In the genomic region with DNA sequence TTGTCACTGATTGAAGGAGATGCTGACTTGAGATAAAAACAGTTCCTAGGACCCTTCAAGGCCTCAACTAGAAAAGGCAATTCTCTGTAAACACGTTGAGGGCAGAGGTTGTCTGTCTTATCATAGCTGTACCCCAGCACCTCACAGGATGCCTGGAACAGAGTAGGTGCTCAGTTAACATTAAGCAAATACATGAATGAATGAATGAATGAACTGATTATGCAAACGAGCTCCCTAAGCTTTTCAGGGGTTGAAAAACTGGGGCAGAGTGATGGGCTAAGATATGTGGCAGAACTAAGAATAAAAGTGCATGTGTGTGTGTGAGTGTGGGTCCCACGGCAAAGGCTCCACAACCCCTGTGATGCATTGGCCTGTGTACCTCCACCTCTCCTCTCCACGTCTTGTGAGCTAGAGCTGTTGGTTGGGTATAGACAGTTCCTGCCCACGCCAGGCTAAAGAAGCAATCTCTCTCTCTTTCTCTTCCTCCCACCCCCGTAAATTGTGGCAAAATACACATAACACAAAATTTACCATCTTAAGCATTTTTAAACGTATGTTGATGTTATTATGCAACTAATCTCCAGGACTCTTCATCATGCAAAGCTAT, we compare ENCODE assay signal across 24 cellular contexts. TPM values are rescaled to one million over a fixed set of nuclear protein-coding genes. Genes with fewer than 3 reads are reported as not detected.
DNase-seq lines count a peak whose midpoint lies in the region; ATAC-seq, FAIRE-seq and TF ChIP-seq lines count a peak whose summit lies in the region.
"Had no signal": no experiment of that assay in that cellular context is flagged by ENCODE, and none has a peak within 500 bp of the region (broad histone marks: within the 10 kb centered on the region; RNA-seq: fewer than 3 reads in every experiment).

No MANE protein-coding gene starts in this region.

- no peak for TF ChIP-seq RAD21 in IMR-90 (IDR thresholded peaks at IDR 0.05; ENCODE audit: low read length)
- no peak for TF ChIP-seq RAD21 in GM12878 (IDR thresholded peaks at IDR 0.05; ENCODE audit: insufficient read depth, low read depth, low read length)

- 0 out of 2 replicates have a peak overlapping the region, but pooled peaks have one; percentile 3 for H2BK20ac ChIP-seq in IMR-90 (ENCODE audit: low read depth, low read length)

- H3K79me2 ChIP-seq in GM12878 (ENCODE audit: control insufficient read depth, insufficient read depth, low read length) = no peaks in the 10 kb centered on the region

- 0 out of 3 replicates have a peak overlapping the region, but pooled peaks have one; percentile 1 for H2BK15ac ChIP-seq in IMR-90 (ENCODE audit: low read depth, low read length)

- no peaks in the 10 kb centered on the region for H3K9me3 Mint-ChIP-seq in stimulated activated naive B cell treated with anti-CD40 and anti-IgM and Interleukin-4, amounts not matched to agents 10 μg/mL and 1 μg/mL and 100 μg/mL, for 72 hours
- H3K9me3 Mint-ChIP-seq: activated naive CD4-positive, alpha-beta T cell treated with anti-CD3 and anti-CD28 coated beads, Interleukin-2, amount 10 ng/mL, durations not matched to agents 7 days and 5 days; T-cell had no signal

- H3K23ac ChIP-seq in IMR-90 (ENCODE audit: low read depth, low read length) = peak overlapping the region; percentile 19; the same call in 1 of the 2 replicates

- H2AK5ac ChIP-seq in IMR-90 (ENCODE audit: low read depth, low read length) = peak overlapping the region; percentile 41

- H3K4ac ChIP-seq in IMR-90 (ENCODE audit: low read depth, low read length) = peak overlapping the region; percentile 15; the same call in 1 of the 2 replicates

- H3K36me3 ChIP-seq in left ventricle myocardium inferior = no peaks in the 10 kb centered on the region
- no peaks in the 10 kb centered on the region for H3K36me3 ChIP-seq in IMR-90 (ENCODE audit: control insufficient read depth, insufficient read depth, low read length)
- H3K36me3 ChIP-seq in GM12878 (ENCODE audit: control insufficient read depth in 2 of 2, insufficient read depth in 2 of 2, low read length in 1 of 2) = no peaks in the 10 kb centered on the region
- H3K36me3 ChIP-seq: BLaER1, sigmoid colon, SJCRH30 had no signal

- SMC1A ChIA-PET in GM12878 (lab: Charles Lee; ENCODE audit: uncharacterized antibody, unreplicated experiment) = interaction anchor here (0.7 to 10.2 kb wide), 41 partner anchors 11 to 253 kb away, joined by 3 to 191 read pairs (median 5); partner anchors contain the start of gene SMNDC1

- H3K27ac ChIP-seq in left ventricle myocardium inferior (replicated peaks) (peak overlapping the region; percentile 51), IMR-90 (ENCODE audit: insufficient read depth, low read length) (no peak overlapping the region), GM12878 (ENCODE audit: control insufficient read depth, insufficient read depth) (no peak overlapping the region)
- H3K27ac ChIP-seq: BLaER1, GM23248, sigmoid colon, SJCRH30, testis had no signal

- TF ChIP-seq CTCF in left ventricle myocardium inferior (IDR thresholded peaks at IDR 0.05; ENCODE audit: borderline replicate concordance) (no peak), IMR-90 (conservative IDR thresholded peaks at IDR 0.05; ENCODE audit: low read depth, low read length) (no peak), GM12878 (IDR thresholded peaks at IDR 0.05 in 2 of 3, conservative IDR thresholded peaks at IDR 0.05 in 1 of 3; ENCODE audit: control insufficient read depth in 2 of 3, extremely low read depth in 1 of 3, insufficient read depth in 1 of 3, low read depth in 3 of 3, low read length in 3 of 3) (no peak)

- TF ChIP-seq POLR2A in IMR-90 (IDR thresholded peaks at IDR 0.05; ENCODE audit: low read depth, low read length) (no peak), GM12878 (IDR thresholded peaks at IDR 0.05; ENCODE audit: low read depth, low read length) (no peak)

- intact Hi-C loops in left ventricle myocardium inferior (cut with micrococcal nuclease) = loop anchor here (2.0 kb wide), 1 partner anchor 236 kb away; no protein-coding TSS in a partner anchor
- intact Hi-C loops in Right ventricle myocardium inferior (cut with DNase I) = loop anchor here (2.0 kb wide), 1 partner anchor 240 kb away; no protein-coding TSS in a partner anchor
- intact Hi-C loops in IMR-90 (cut with micrococcal nuclease) = loop anchor here (1.0 kb wide), 4 partner anchors 45 to 240 kb away; no protein-coding TSS in a partner anchor
- intact Hi-C loops in GM12878 (cut with micrococcal nuclease; ENCODE audit: unreplicated experiment) = loop anchor here (1.0 kb wide), 4 partner anchors 47 to 235 kb away; no protein-coding TSS in a partner anchor
- intact Hi-C loops in left colon (cut with DNase I, micrococcal nuclease) = loop anchor here in 1 of 2 donors (5.0 to 10.0 kb wide), 2 partner anchors 192 to 234 kb away; no protein-coding TSS in a partner anchor

- BruUV-seq in IMR-90 (replicated peaks; lab: Mats Ljungman, UMichigan) (no TSS peak), GM12878 (replicated peaks; lab: Mats Ljungman, UMichigan) (no TSS peak)

- H3K9me3 ChIP-seq in left ventricle myocardium inferior (replicated peaks) (no peaks in the 10 kb centered on the region), IMR-90 (ENCODE audit: control insufficient read depth, insufficient read depth, low read length) (no peaks in the 10 kb centered on the region), GM12878 (replicated peaks; ENCODE audit: control insufficient read depth, insufficient read depth, low read length) (no peaks in the 10 kb centered on the region)
- H3K9me3 ChIP-seq: BLaER1, sigmoid colon, SJCRH30, testis had no signal

- no peaks in the 10 kb centered on the region for H3K36me3 Mint-ChIP-seq in stimulated activated naive B cell treated with anti-CD40 and anti-IgM and Interleukin-4, amounts not matched to agents 10 μg/mL and 1 μg/mL and 100 μg/mL, for 72 hours
- H3K36me3 Mint-ChIP-seq: activated naive CD4-positive, alpha-beta T cell treated with anti-CD3 and anti-CD28 coated beads, Interleukin-2, amount 10 ng/mL, durations not matched to agents 7 days and 5 days; T-cell had no signal

- no peak overlapping the region for H2BK120ac ChIP-seq in IMR-90 (ENCODE audit: low read depth, low read length)

- peak; percentile 47 for FAIRE-seq in GM12878 (lab: Jason Lieb, UNC)
- FAIRE-seq: bronchial epithelial cell had no signal

- H2AK9ac ChIP-seq in IMR-90 (replicated peaks; ENCODE audit: low read depth, low read length, poor library complexity) = no peak overlapping the region

- DNase-seq in left ventricle myocardium inferior (no peak), Right ventricle myocardium inferior (ENCODE audit: missing footprints) (no peak), IMR-90 (no peak), GM12878 (ENCODE audit: low read depth, low spot score) (no peak), left colon (no peak), NCI-H1436 (lab: John Stamatoyannopoulos, UW) (no peak)
- no peak for DNase-seq in stimulated activated naive B cell treated with anti-CD40 and anti-IgM and Interleukin-4, amounts not matched to agents 10 μg/mL and 1 μg/mL and 100 μg/mL, for 72 hours
- no peak for DNase-seq in effector CD8-positive, alpha-beta T cell (lab: John Stamatoyannopoulos, UW)
- DNase-seq: activated CD4-positive, alpha-beta T cell treated with anti-CD3 and anti-CD28 coated beads for 1 hour; activated naive CD4-positive, alpha-beta T cell treated with anti-CD3 and anti-CD28 coated beads, Interleukin-2, amount 10 ng/mL, durations not matched to agents 7 days and 5 days; Calu3; DND-41; effector CD4-positive, alpha-beta T cell; foreskin melanocyte; NK-92 treated with Interleukin-12 subunit alpha and Interleukin-12 subunit beta, amount 100 ng/mL, for 24 hours; sigmoid colon; stimulated activated CD4-positive, alpha-beta T cell treated with anti-CD3 and anti-CD28 coated beads, Interleukin-4, amount 100 ng/mL, for 4 hours; stimulated activated naive CD4-positive, alpha-beta T cell treated with Interleukin-2 at 50 U/mL for 16 hours; testis had no signal

- no peak overlapping the region for H3K4me3 Mint-ChIP-seq in stimulated activated naive B cell treated with anti-CD40 and anti-IgM and Interleukin-4, amounts not matched to agents 10 μg/mL and 1 μg/mL and 100 μg/mL, for 72 hours
- H3K4me3 Mint-ChIP-seq: activated naive CD4-positive, alpha-beta T cell treated with anti-CD3 and anti-CD28 coated beads, Interleukin-2, amount 10 ng/mL, durations not matched to agents 7 days and 5 days; T-cell had no signal

- no peak overlapping the region for H3K4me2 ChIP-seq in IMR-90 (ENCODE audit: low read depth, low read length)
- H3K4me2 ChIP-seq in GM12878 (ENCODE audit: control insufficient read depth, insufficient read depth) = peak overlapping the region; percentile 47; the same call in 1 of the 2 replicates
- H3K4me2 ChIP-seq: BLaER1 had no signal

- H3K27me3 ChIP-seq in left ventricle myocardium inferior (ENCODE audit: low read depth) (no peaks in the 10 kb centered on the region), IMR-90 (ENCODE audit: control insufficient read depth, insufficient read depth, low read length) (peaks cover 2% of the 10 kb centered on the region; the same call in 1 of the 2 replicates), GM12878 (replicated peaks in 1 of 2; ENCODE audit: control insufficient read depth in 2 of 2, insufficient read depth in 2 of 2, low read length in 1 of 2) (peaks cover 0 to 2% of the 10 kb centered on the region in 2 experiments; a peak in 1 of 4 replicates)
- H3K27me3 ChIP-seq: BLaER1, sigmoid colon, SJCRH30, testis had no signal

- no peaks in the 10 kb centered on the region for H3K79me1 ChIP-seq in IMR-90 (ENCODE audit: low read depth in 1 of 2, low read length in 2 of 2)

- peaks cover 13 to 36% of the 10 kb centered on the region in 2 donors for H3K4me1 Mint-ChIP-seq in stimulated activated naive B cell treated with anti-CD40 and anti-IgM and Interleukin-4, amounts not matched to agents 10 μg/mL and 1 μg/mL and 100 μg/mL, for 72 hours

- peaks cover 9 to 13% of the 10 kb centered on the region in 2 donors for H3K27me3 Mint-ChIP-seq in stimulated activated naive B cell treated with anti-CD40 and anti-IgM and Interleukin-4, amounts not matched to agents 10 μg/mL and 1 μg/mL and 100 μg/mL, for 72 hours

- H4K20me1 ChIP-seq in IMR-90 (ENCODE audit: insufficient read depth, low read length) (no peaks in the 10 kb centered on the region), GM12878 (ENCODE audit: control insufficient read depth, insufficient read depth) (no peaks in the 10 kb centered on the region)
- H4K20me1 ChIP-seq: BLaER1 had no signal

- ATAC-seq in Right ventricle myocardium inferior (no peak), IMR-90 (ENCODE audit: low read depth) (no peak), GM12878 (peak; percentile 47), left colon (no peak)
- ATAC-seq in stimulated activated naive B cell treated with anti-CD40 and anti-IgM and Interleukin-4, amounts not matched to agents 10 μg/mL and 1 μg/mL and 100 μg/mL, for 72 hours (replicated peaks) = peak; percentile 25 to 46

- CTCF ChIA-PET in IMR-90 (lab: Yijun Ruan, JAX) = interaction anchor here (0.6 to 2.0 kb wide), 16 partner anchors 34 to 242 kb away, joined by 3 to 12 read pairs (median 4); partner anchors contain the start of gene SMNDC1
- CTCF ChIA-PET in GM12878 (lab: Yijun Ruan, JAX) = interaction anchor here (0.5 to 9.8 kb wide), 49 partner anchors 8 to 254 kb away, joined by 3 to 191 read pairs (median 4); partner anchors contain the start of gene SMNDC1

- H4K5ac ChIP-seq in IMR-90 (ENCODE audit: low read depth, low read length) = no peak overlapping the region

- H2AFZ ChIP-seq in IMR-90 (replicated peaks; ENCODE audit: low read length, poor library complexity) = no peak overlapping the region
- H2AFZ ChIP-seq in GM12878 (ENCODE audit: control insufficient read depth, low read depth, low read length) = peak overlapping the region; percentile 37
- H2AFZ ChIP-seq: GM23248 had no signal

- TF ChIP-seq EP300 in GM12878 (IDR thresholded peaks at IDR 0.05; ENCODE audit: borderline replicate concordance in 1 of 2, control insufficient read depth in 1 of 2, low read depth in 2 of 2, low read length in 2 of 2) = no peak

- dilution Hi-C loops in IMR-90 (cut with HindIII; ENCODE audit: low sequenced_read_pairs, unreplicated experiment) = no loop called here

- no peak overlapping the region for H3K56ac ChIP-seq in IMR-90 (ENCODE audit: extremely low read depth, insufficient read depth, low read length)

- H3K9me1 ChIP-seq in IMR-90 (ENCODE audit: insufficient read depth, low read length) = 0 out of 2 replicates have a peak, but pooled peaks cover 5% of the 10 kb centered on the region

- 75% methylated on average over 2 of the region's 7 CpGs; no CpG with 5 or more reads in 1 of the 2 experiments for WGBS in IMR-90 (ENCODE audit: extremely low coverage in 2 of 2, insufficient read length in 1 of 2), 2 experiments
- WGBS in GM12878 (ENCODE audit: insufficient coverage, insufficient replicate concordance, low lambda C conversion rate, missing lambda C conversion rate) = 40% methylated on average over 7 of the region's 7 CpGs

- no peak overlapping the region for H4K8ac ChIP-seq in IMR-90 (ENCODE audit: low read depth in 2 of 2, low read length in 2 of 2)

- no peak overlapping the region for H3K18ac ChIP-seq in IMR-90 (ENCODE audit: low read depth, low read length)

- in situ Hi-C loops in IMR-90 (cut with MboI; ENCODE audit: low sequenced_read_pairs) = loop anchor here (5.0 kb wide), 1 partner anchor 234 kb away; no protein-coding TSS in a partner anchor
- in situ Hi-C loops in GM12878 (cut with MboI) = loop anchor here (5.0 kb wide), 2 partner anchors 194 to 234 kb away; no protein-coding TSS in a partner anchor

- H3K14ac ChIP-seq in IMR-90 (replicated peaks; ENCODE audit: low read depth, low read length) = no peak overlapping the region

- H3K9ac ChIP-seq in IMR-90 (ENCODE audit: low read depth, low read length) = no peak overlapping the region
- no peak overlapping the region; the same call in 1 of the 2 replicates for H3K9ac ChIP-seq in GM12878 (ENCODE audit: control insufficient read depth, insufficient read depth, low read length)
- H3K9ac ChIP-seq: BLaER1, GM23248 had no signal

- POLR2A ChIA-PET in IMR-90 (lab: Charles Lee; ENCODE audit: unreplicated experiment) = no interaction called here
- POLR2A ChIA-PET in GM12878 (lab: Charles Lee) = interaction anchor here (0.6 to 3.1 kb wide), 13 partner anchors 14 to 241 kb away, joined by 3 to 19 read pairs (median 4); no protein-coding TSS in a partner anchor

- H3K4me3 ChIP-seq in left ventricle myocardium inferior (no peak overlapping the region), IMR-90 (ENCODE audit: insufficient read depth, low read depth, low read length) (no peak overlapping the region), GM12878 (no peak overlapping the region)
- H3K4me3 ChIP-seq: BLaER1, GM23248, sigmoid colon, SJCRH30, testis had no signal

- 0 out of 2 replicates have a peak overlapping the region, but pooled peaks have one; percentile 7 for H4K91ac ChIP-seq in IMR-90 (ENCODE audit: insufficient read depth, low read depth, low read length)

- H3K27ac Mint-ChIP-seq in stimulated activated naive B cell treated with anti-CD40 and anti-IgM and Interleukin-4, amounts not matched to agents 10 μg/mL and 1 μg/mL and 100 μg/mL, for 72 hours = no peak overlapping the region
- H3K27ac Mint-ChIP-seq: activated naive CD4-positive, alpha-beta T cell treated with anti-CD3 and anti-CD28 coated beads, Interleukin-2, amount 10 ng/mL, durations not matched to agents 7 days and 5 days; T-cell had no signal

- H2BK5ac ChIP-seq in IMR-90 (ENCODE audit: low read depth, low read length, poor library complexity, severe bottlenecking) = no peak overlapping the region

- RAD21 ChIA-PET in GM12878 (lab: Charles Lee; ENCODE audit: unreplicated experiment) = interaction anchor here (0.6 to 8.2 kb wide), 34 partner anchors 10 to 255 kb away, joined by 3 to 151 read pairs (median 5); partner anchors contain the start of gene SMNDC1

- H3K4me1 ChIP-seq in left ventricle myocardium inferior (peaks cover 12% of the 10 kb centered on the region), IMR-90 (ENCODE audit: control insufficient read depth, insufficient read depth, low read length) (peaks cover 2% of the 10 kb centered on the region; the same call in 1 of the 2 replicates), GM12878 (ENCODE audit: control insufficient read depth, insufficient read depth, low read length) (peaks cover 5% of the 10 kb centered on the region; the same call in 1 of the 2 replicates)
- H3K4me1 ChIP-seq: BLaER1, SJCRH30, testis had no signal

RNA-seq across cellular contexts. Expression of gene SMC3, which starts 20.9 kb away (rescaled TPM):
- 20.9 TPM for total RNA-seq in left ventricle myocardium inferior
- total RNA-seq in Right ventricle myocardium inferior = 23.3 TPM
- 15.2 and 30.0 TPM in 2 replicates for total RNA-seq in IMR-90 (2012; rRNA removed)
- 11.7 and 15.0 TPM in 2 replicates for polyA plus RNA-seq in IMR-90 (2012; rRNA removed)
- polyA plus RNA-seq in IMR-90 (2012; cell fraction: cytosol; rRNA removed) = 1.3 and 2.1 TPM in 2 replicates
- polyA plus RNA-seq in IMR-90 (2012; cell fraction: nucleus; rRNA removed; ENCODE audit: low replicate concordance) = 0.76 and 5.6 TPM in 2 replicates
- total RNA-seq in GM12878 (2013; cell fraction: nucleolus; rRNA removed) = 32.8 and 35.4 TPM in 2 replicates
- total RNA-seq in GM12878 (2014; rRNA removed) = 33.0 and 41.9 TPM in 2 replicates
- total RNA-seq in GM12878 (2014; rRNA removed; fragmentation: Illumina TruSeq; extraction: Trizol) = 82.0 and 83.4 TPM in 2 replicates
- total RNA-seq in GM12878 (2021) = 53.7 TPM in 2 replicates
- polyA plus RNA-seq in GM12878 (2011; ENCODE audit: low read depth) = 21.8 TPM
- polyA plus RNA-seq in GM12878 (2011; rRNA removed) = 30.4 and 47.0 TPM in 2 replicates
- 7.8 and 9.9 TPM in 2 replicates for polyA plus RNA-seq in GM12878 (2011; cell fraction: cytosol; rRNA removed)
- polyA plus RNA-seq in GM12878 (2011; cell fraction: nucleus; rRNA removed) = 12.6 and 21.0 TPM in 2 replicates
- polyA plus RNA-seq in GM12878 (2012) = 30.3 and 38.5 TPM in 2 replicates
- 81.0 and 96.8 TPM in 2 replicates for polyA plus RNA-seq in GM12878 (2014; fragmentation: Illumina TruSeq; extraction: Trizol)
- 10 to 100 TPM; 31.0 to 43.0 TPM for polyA plus RNA-seq in GM12878 (2014; fragmentation: Nextera tagmentation; extraction: Ambion mirVana)
- 30.6 and 37.7 TPM in 2 replicates for polyA plus RNA-seq in GM12878 (2014; rRNA removed)
- 100 to 1,000 TPM; 120 to 123 TPM for polyA plus RNA-seq in GM12878 (2016; fragmentation: Nextera tagmentation; extraction: Ambion mirVana)
- polyA minus RNA-seq in GM12878 (2011; rRNA and poly(A)+ RNA removed) = 8.8 and 14.3 TPM in 2 replicates
- polyA minus RNA-seq in GM12878 (2011; cell fraction: cytosol; rRNA and poly(A)+ RNA removed) = 7.8 and 12.1 TPM in 2 replicates
- polyA minus RNA-seq in GM12878 (2011; cell fraction: nucleus; rRNA and poly(A)+ RNA removed) = 5.2 and 8.7 TPM in 2 replicates
- 10 to 100 TPM; 23.7 to 25.5 TPM for total RNA-seq in left colon

RNA-seq across cellular contexts. Expression of gene DUSP5, which starts 48.9 kb away (rescaled TPM):
- total RNA-seq in left ventricle myocardium inferior (15.0 TPM), Right ventricle myocardium inferior (6.2 TPM), IMR-90 (2012; rRNA removed) (42.1 and 55.3 TPM in 2 replicates), GM12878 (2014; rRNA removed) (24.1 and 26.8 TPM in 2 replicates), GM12878 (2014; rRNA removed; fragmentation: Illumina TruSeq; extraction: Trizol) (19.6 and 23.1 TPM in 2 replicates), GM12878 (2021) (41.6 and 44.9 TPM in 2 replicates), left colon (10 to 100 TPM in 1 of 2 donors, 1 to 10 TPM in 1; 7.1 to 52.2 TPM)
- polyA plus RNA-seq in IMR-90 (2012; rRNA removed) (48.1 and 61.5 TPM in 2 replicates), GM12878 (2011; rRNA removed) (77.4 and 95.9 TPM in 2 replicates), GM12878 (2014; fragmentation: Illumina TruSeq; extraction: Trizol) (25.3 and 27.8 TPM in 2 replicates), GM12878 (2014; fragmentation: Nextera tagmentation; extraction: Ambion mirVana) (10 to 100 TPM in 1 of 2 experiments, 1 to 10 TPM in 1; 7.5 to 14.6 TPM), GM12878 (2014; rRNA removed) (23.7 and 24.2 TPM in 2 replicates), GM12878 (2016; fragmentation: Nextera tagmentation; extraction: Ambion mirVana) (1 to 10 TPM; 2.1 to 6.5 TPM)
- 39.0 and 110 TPM in 2 replicates for polyA plus RNA-seq in IMR-90 (2012; cell fraction: cytosol; rRNA removed)
- polyA plus RNA-seq in IMR-90 (2012; cell fraction: nucleus; rRNA removed; ENCODE audit: low replicate concordance) = 239 and 414 TPM in 2 replicates
- 45.5 and 51.7 TPM in 2 replicates for total RNA-seq in GM12878 (2013; cell fraction: nucleolus; rRNA removed)
- polyA plus RNA-seq in GM12878 (2011; ENCODE audit: low read depth) = 39.0 TPM
- polyA plus RNA-seq in GM12878 (2011; cell fraction: cytosol; rRNA removed) = 141 and 145 TPM in 2 replicates
- 117 and 144 TPM in 2 replicates for polyA plus RNA-seq in GM12878 (2011; cell fraction: nucleus; rRNA removed)
- polyA plus RNA-seq in GM12878 (2012) = 44.8 and 52.5 TPM in 2 replicates
- polyA minus RNA-seq in GM12878 (2011; rRNA and poly(A)+ RNA removed) = 215 and 257 TPM in 2 replicates
- 123 and 126 TPM in 2 replicates for polyA minus RNA-seq in GM12878 (2011; cell fraction: cytosol; rRNA and poly(A)+ RNA removed)
- polyA minus RNA-seq in GM12878 (2011; cell fraction: nucleus; rRNA and poly(A)+ RNA removed) = 83.2 and 120 TPM in 2 replicates

Comparison
In these comparisons a context has a peak if more than half of its experiments do, and no peak if none do; other contexts are left out.
1. ATAC-seq: peak in GM12878 (single experiment) and stimulated activated naive B cell treated with anti-CD40 and anti-IgM and Interleukin-4, amounts not matched to agents 10 μg/mL and 1 μg/mL and 100 μg/mL, for 72 hours (2 of 2); none in Right ventricle myocardium inferior (single experiment), IMR-90 (single experiment) and left colon (single experiment).